In genomic region chr1:204420039-204421004, GRCh38 we compare ENCODE assay signal across 13 cellular contexts. TPM values are rescaled to one million over a fixed set of nuclear protein-coding genes. Genes with fewer than 3 reads are reported as not detected.
DNase-seq lines count a peak whose midpoint lies in the region; ATAC-seq and TF ChIP-seq lines count a peak whose summit lies in the region.
"Had no signal": no experiment of that assay in that cellular context is flagged by ENCODE, and none has a peak within 500 bp of the region (broad histone marks: within the 10 kb centered on the region; RNA-seq: fewer than 3 reads in every experiment).

No MANE protein-coding gene starts in this region.

- H2AFZ ChIP-seq in SK-N-SH (ENCODE audit: low read depth): no peak overlapping the region

- no peaks in the 10 kb centered on the region for H3K9me2 ChIP-seq in SK-N-SH

- no peaks in the 10 kb centered on the region for H3K9me3 Mint-ChIP-seq in chondrocyte (ENCODE audit: low read depth)
- H3K9me3 Mint-ChIP-seq in stimulated activated effector memory CD8-positive, alpha-beta T cell treated with anti-CD3 and anti-CD28 coated beads, Interleukin-12 subunit alpha, Interleukin-12 subunit beta, amount 100 ng/mL, for 72 hours: no peaks in the 10 kb centered on the region
- H3K9me3 Mint-ChIP-seq: dendritic cell treated with granulocyte-macrophage colony-stimulating factor and Interleukin-4, amounts not matched to agents 40 ng/mL and 50 ng/mL, for 4 days had no signal

- no peak overlapping the region for H3K4me2 ChIP-seq in SK-N-SH

- no peaks in the 10 kb centered on the region for H3K27me3 ChIP-seq in SK-N-SH (ENCODE audit: insufficient read depth)
- H3K27me3 ChIP-seq: ovary had no signal

- no peak overlapping the region for H3K4me3 ChIP-seq in SK-N-SH (ENCODE audit: low read depth in 2 of 2, low read length in 1 of 2)
- H3K4me3 ChIP-seq: ovary had no signal

- DNase-seq in SK-N-SH (no peak), NCI-H2107 treated with DMSO at 0.1 percent for 48 hours (lab: John Stamatoyannopoulos, UW; ENCODE audit: unreplicated experiment) (peak; percentile 83), chondrocyte (ENCODE audit: low spot score) (no peak), NCI-H524 (lab: John Stamatoyannopoulos, UW) (no peak)
- DNase-seq in stimulated activated effector memory CD8-positive, alpha-beta T cell treated with anti-CD3 and anti-CD28 coated beads, Interleukin-12 subunit alpha, Interleukin-12 subunit beta, amount 100 ng/mL, for 72 hours (ENCODE audit: low spot score in 2 of 2): no peak
- DNase-seq: activated CD4-positive, CD25-positive, alpha-beta regulatory T cell treated with anti-CD3 and anti-CD28 coated beads, Interleukin-2, amount 50 U/mL, for 72 hours; DMS153; NCI-H1105; ovary had no signal

- ATAC-seq in SK-N-SH treated with all-trans-retinoic acid at 6 μM for 48 hours (no peak), GM18502 (IDR thresholded peaks at IDR 0.05; ENCODE audit: poor library complexity, unreplicated experiment) (no peak), HG02870 (IDR thresholded peaks at IDR 0.05; ENCODE audit: unreplicated experiment) (no peak)
- no peak for ATAC-seq in stimulated activated effector memory CD8-positive, alpha-beta T cell treated with anti-CD3 and anti-CD28 coated beads, Interleukin-12 subunit alpha, Interleukin-12 subunit beta, amount 100 ng/mL, for 72 hours

- H3F3A ChIP-seq in SK-N-SH (replicated peaks; ENCODE audit: insufficient read depth): peaks cover 36% of the 10 kb centered on the region

- H3K9me3 ChIP-seq in SK-N-SH: no peaks in the 10 kb centered on the region
- H3K9me3 ChIP-seq: ovary had no signal

- peaks cover 10% of the 10 kb centered on the region; the same call in 1 of the 2 replicates for H3K79me2 ChIP-seq in SK-N-SH (ENCODE audit: insufficient read depth)

- no peak for TF ChIP-seq EP300 in SK-N-SH (IDR thresholded peaks at IDR 0.05; ENCODE audit: borderline replicate concordance in 1 of 2, low read depth in 1 of 2, low read length in 1 of 2)

- H3K36me3 ChIP-seq in SK-N-SH (replicated peaks in 1 of 2; ENCODE audit: control insufficient read depth in 1 of 2, insufficient read depth in 2 of 2, low read length in 1 of 2): peaks cover 0 to 4% of the 10 kb centered on the region in 2 experiments
- H3K36me3 ChIP-seq: ovary had no signal

- no peak for TF ChIP-seq RAD21 in SK-N-SH (IDR thresholded peaks at IDR 0.05; ENCODE audit: low read length)

- H4K20me1 ChIP-seq in SK-N-SH (ENCODE audit: insufficient read depth): no peaks in the 10 kb centered on the region

- peaks cover 53% of the 10 kb centered on the region for H3K4me1 Mint-ChIP-seq in chondrocyte (ENCODE audit: low read depth)
- H3K4me1 Mint-ChIP-seq in stimulated activated effector memory CD8-positive, alpha-beta T cell treated with anti-CD3 and anti-CD28 coated beads, Interleukin-12 subunit alpha, Interleukin-12 subunit beta, amount 100 ng/mL, for 72 hours: peaks cover 40% of the 10 kb centered on the region

- peaks cover 11 to 29% of the 10 kb centered on the region in 2 experiments; a peak in 3 of 4 replicates for H3K4me1 ChIP-seq in SK-N-SH (ENCODE audit: control insufficient read depth in 1 of 2, insufficient read depth in 2 of 2, low read depth in 1 of 2, low read length in 1 of 2)

- H3K9ac ChIP-seq in SK-N-SH: no peak overlapping the region

- H3K36me3 Mint-ChIP-seq in chondrocyte (ENCODE audit: low read depth): peaks cover 5% of the 10 kb centered on the region
- H3K36me3 Mint-ChIP-seq in stimulated activated effector memory CD8-positive, alpha-beta T cell treated with anti-CD3 and anti-CD28 coated beads, Interleukin-12 subunit alpha, Interleukin-12 subunit beta, amount 100 ng/mL, for 72 hours: peaks cover 51% of the 10 kb centered on the region

- POLR2A ChIA-PET in SK-N-SH (lab: Yijun Ruan, JAX): no interaction called here

- no peaks in the 10 kb centered on the region for H3K27me3 Mint-ChIP-seq in chondrocyte (ENCODE audit: low read depth)
- H3K27me3 Mint-ChIP-seq: dendritic cell treated with granulocyte-macrophage colony-stimulating factor and Interleukin-4, amounts not matched to agents 40 ng/mL and 50 ng/mL, for 4 days had no signal

- 76% methylated on average over 7 of the region's 7 CpGs for WGBS in SK-N-SH (ENCODE audit: low lambda C conversion rate)

- no peak for TF ChIP-seq CTCF in SK-N-SH (IDR thresholded peaks at IDR 0.05)
- no peak for TF ChIP-seq CTCF in chondrocyte (IDR thresholded peaks at IDR 0.05)

- H3K27ac ChIP-seq in SK-N-SH (ENCODE audit: low read depth in 2 of 2, low read length in 1 of 2): peak overlapping the region; percentile 2 to 99; a peak in 3 of 4 replicates
- H3K27ac ChIP-seq: ovary had no signal

- peak overlapping the region; percentile 84 for H3K27ac Mint-ChIP-seq in chondrocyte (ENCODE audit: unreplicated experiment)
- H3K27ac Mint-ChIP-seq in stimulated activated effector memory CD8-positive, alpha-beta T cell treated with anti-CD3 and anti-CD28 coated beads, Interleukin-12 subunit alpha, Interleukin-12 subunit beta, amount 100 ng/mL, for 72 hours: peak overlapping the region; percentile 56

- CTCF ChIA-PET in SK-N-SH (lab: Yijun Ruan, JAX): interaction anchor here (1.6 to 35.1 kb wide), 2 partner anchors 11 to 77 kb away, joined by 6 to 1005 read pairs; partner anchors contain the start of gene PIK3C2B

- no peak overlapping the region for H3K4me3 Mint-ChIP-seq in chondrocyte (ENCODE audit: unreplicated experiment)
- no peak overlapping the region for H3K4me3 Mint-ChIP-seq in stimulated activated effector memory CD8-positive, alpha-beta T cell treated with anti-CD3 and anti-CD28 coated beads, Interleukin-12 subunit alpha, Interleukin-12 subunit beta, amount 100 ng/mL, for 72 hours
- H3K4me3 Mint-ChIP-seq: dendritic cell treated with granulocyte-macrophage colony-stimulating factor and Interleukin-4, amounts not matched to agents 40 ng/mL and 50 ng/mL, for 4 days had no signal

TF ChIP-seq in SK-N-SH, 30 proteins besides CTCF, POLR2A, EP300 and RAD21 (continues in another document):
- TF ChIP-seq TAF1 (IDR thresholded peaks at IDR 0.05; ENCODE audit: borderline replicate concordance, low read depth, low read length) (no peak), FOXM1 (IDR thresholded peaks at IDR 0.05; ENCODE audit: low read depth) (no peak), REST (IDR thresholded peaks at IDR 0.05; ENCODE audit: low read depth, low read length) (no peak)

TF ChIP-seq in SK-N-SH treated with all-trans-retinoic acid at 6 μM for 48 hours, 23 proteins besides CTCF, POLR2A, EP300 and RAD21:
- no peak for TF ChIP-seq TOX (CRISPR knock-in tag; IDR thresholded peaks at IDR 0.05; ENCODE audit: borderline replicate concordance)
- TF ChIP-seq, protein P1, sequence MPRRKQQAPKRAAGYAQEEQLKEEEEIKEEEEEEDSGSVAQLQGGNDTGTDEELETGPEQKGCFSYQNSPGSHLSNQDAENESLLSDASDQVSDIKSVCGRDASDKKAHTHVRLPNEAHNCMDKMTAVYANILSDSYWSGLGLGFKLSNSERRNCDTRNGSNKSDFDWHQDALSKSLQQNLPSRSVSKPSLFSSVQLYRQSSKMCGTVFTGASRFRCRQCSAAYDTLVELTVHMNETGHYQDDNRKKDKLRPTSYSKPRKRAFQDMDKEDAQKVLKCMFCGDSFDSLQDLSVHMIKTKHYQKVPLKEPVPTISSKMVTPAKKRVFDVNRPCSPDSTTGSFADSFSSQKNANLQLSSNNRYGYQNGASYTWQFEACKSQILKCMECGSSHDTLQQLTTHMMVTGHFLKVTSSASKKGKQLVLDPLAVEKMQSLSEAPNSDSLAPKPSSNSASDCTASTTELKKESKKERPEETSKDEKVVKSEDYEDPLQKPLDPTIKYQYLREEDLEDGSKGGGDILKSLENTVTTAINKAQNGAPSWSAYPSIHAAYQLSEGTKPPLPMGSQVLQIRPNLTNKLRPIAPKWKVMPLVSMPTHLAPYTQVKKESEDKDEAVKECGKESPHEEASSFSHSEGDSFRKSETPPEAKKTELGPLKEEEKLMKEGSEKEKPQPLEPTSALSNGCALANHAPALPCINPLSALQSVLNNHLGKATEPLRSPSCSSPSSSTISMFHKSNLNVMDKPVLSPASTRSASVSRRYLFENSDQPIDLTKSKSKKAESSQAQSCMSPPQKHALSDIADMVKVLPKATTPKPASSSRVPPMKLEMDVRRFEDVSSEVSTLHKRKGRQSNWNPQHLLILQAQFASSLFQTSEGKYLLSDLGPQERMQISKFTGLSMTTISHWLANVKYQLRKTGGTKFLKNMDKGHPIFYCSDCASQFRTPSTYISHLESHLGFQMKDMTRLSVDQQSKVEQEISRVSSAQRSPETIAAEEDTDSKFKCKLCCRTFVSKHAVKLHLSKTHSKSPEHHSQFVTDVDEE (CRISPR knock-in tag; IDR thresholded peaks at IDR 0.05): no peak
- TF ChIP-seq TCF4 (CRISPR knock-in tag; IDR thresholded peaks at IDR 0.05; ENCODE audit: borderline replicate concordance): no peak
- no peak for TF ChIP-seq CSDC2 (CRISPR knock-in tag; IDR thresholded peaks at IDR 0.05)
- no peak for TF ChIP-seq PPARA (CRISPR knock-in tag; IDR thresholded peaks at IDR 0.05; ENCODE audit: borderline replicate concordance)
- no peak for TF ChIP-seq ZFP30 (CRISPR knock-in tag; IDR thresholded peaks at IDR 0.05)
- no peak for TF ChIP-seq ARNTL (CRISPR knock-in tag; IDR thresholded peaks at IDR 0.05; ENCODE audit: borderline replicate concordance, low read depth)

RNA-seq across cellular contexts. Expression of gene PPP1R15B, which starts 8.7 kb away (rescaled TPM):
- polyA plus RNA-seq in SK-N-SH (2012; rRNA removed): 12.1 and 14.3 TPM in 2 replicates
- 13.1 and 13.4 TPM in 2 replicates for polyA plus RNA-seq in SK-N-SH (2012; cell fraction: cytosol; rRNA removed)
- polyA plus RNA-seq in SK-N-SH (2012; cell fraction: nucleus; rRNA removed): 10.3 and 13.2 TPM in 2 replicates
- total RNA-seq in chondrocyte: 29.7 to 41.0 TPM (median 40.9 TPM) in 3 replicates
